8 cellular contexts compared by ENCODE assay signal in genomic region chr11:120210651-120211521, GRCh38. TPM values are rescaled to one million over a fixed set of nuclear protein-coding genes. Genes with fewer than 3 reads are reported as not detected.
DNase-seq lines count a peak whose midpoint lies in the region; ATAC-seq and TF ChIP-seq lines count a peak whose summit lies in the region.

Gene OAF (plus strand): TSS chr11:120211032. CDS start chr11:120211280, 248 bp downstream.

- peak; percentile 60 for DNase-seq in GM04504 (ENCODE audit: low read depth)
- peak; percentile 83 for DNase-seq in HEK293T (ENCODE audit: extremely low spot score)
- peak; percentile 34 for DNase-seq in NCI-H1092 treated with DMSO at 0.1 percent for 48 hours (lab: John Stamatoyannopoulos, UW)
- DNase-seq in activated CD4-positive, alpha-beta T cell treated with anti-CD3 and anti-CD28 coated beads for 4 hours, result peak; percentile 44 to 52
- peak; percentile 55 for DNase-seq in dedifferentiated amniotic fluid mesenchymal stem cell (ENCODE audit: extremely low spot score)
- peak; percentile 95 for DNase-seq in left lobe of liver (ENCODE audit: low spot score)
- peak; percentile 50 to 58 for DNase-seq in stimulated activated CD4-positive, alpha-beta T cell treated with anti-CD3 and anti-CD28 coated beads, Interleukin-2, amount 100 ng/mL, for 24 hours
- DNase-seq in NCI-H2029 treated with DMSO at 0.1 percent for 48 hours (lab: John Stamatoyannopoulos, UW), result no peak

- CTCF ChIA-PET in HEK293T (lab: Yijun Ruan, JAX), result no interaction called here

- POLR2A ChIA-PET in HEK293T (lab: Yijun Ruan, JAX), result no interaction called here

- peak; percentile 75 for ATAC-seq in left lobe of liver

TF ChIP-seq in HEK293T, 16 proteins besides CTCF, POLR2A, EP300 and RAD21:
- TF ChIP-seq FOXK2 (IDR thresholded peaks at IDR 0.05) (no peak), LEF1 (IDR thresholded peaks at IDR 0.05; ENCODE audit: borderline replicate concordance) (no peak), FOXM1 (IDR thresholded peaks at IDR 0.05; ENCODE audit: borderline replicate concordance) (peak; percentile 45; the same call in 1 of the 2 replicates)

RNA-seq across cellular contexts. Expression of gene OAF, which starts in this region (rescaled TPM):
- 345 TPM for total RNA-seq in left lobe of liver
